ENCODE assay signal across 1 cellular context in the genomic region with DNA sequence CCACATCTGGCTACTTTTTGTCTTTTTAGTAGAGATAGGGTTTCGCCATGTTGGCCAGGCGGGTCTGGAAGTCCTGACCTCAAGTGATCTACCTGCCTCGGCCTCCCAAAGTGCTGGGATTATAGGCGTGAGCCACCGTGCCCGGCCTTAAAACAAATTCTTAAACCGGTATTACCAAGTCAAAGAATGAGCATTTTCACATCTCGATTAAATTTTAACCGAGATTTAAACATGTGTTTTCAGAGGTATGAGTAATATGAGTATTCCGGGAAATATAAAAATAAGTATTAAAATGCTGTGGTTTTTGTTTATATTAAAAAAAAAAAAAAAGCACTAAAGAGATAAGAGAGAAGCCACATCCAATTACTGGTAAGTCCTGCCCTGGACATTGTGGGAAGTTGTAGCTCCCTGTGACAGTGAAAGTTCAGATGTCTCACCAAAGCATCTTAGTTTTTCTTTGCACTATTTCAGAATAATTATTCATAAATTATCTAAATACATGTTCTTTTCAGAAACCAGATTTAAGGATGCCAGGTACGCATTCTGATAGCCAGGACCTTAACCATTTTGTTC.
TF ChIP-seq lines count a peak whose summit lies in the region.

No MANE protein-coding gene starts in this region.

TF ChIP-seq in IMR-90, 13 proteins besides CTCF, POLR2A, EP300 and RAD21:
- TF ChIP-seq FOS (IDR thresholded peaks at IDR 0.05; ENCODE audit: low read depth, low read length) (no peak), BHLHE40 (IDR thresholded peaks at IDR 0.05; ENCODE audit: low read depth, low read length) (no peak), NFE2L2 (IDR thresholded peaks at IDR 0.05; ENCODE audit: low read depth, low read length) (no peak), SMC3 (IDR thresholded peaks at IDR 0.05; ENCODE audit: low read depth, low read length) (no peak), ELK1 (IDR thresholded peaks at IDR 0.05; ENCODE audit: borderline replicate concordance, low read depth, low read length) (no peak), MAFK (IDR thresholded peaks at IDR 0.05; ENCODE audit: low read depth, low read length) (no peak), CHD1 (IDR thresholded peaks at IDR 0.05; ENCODE audit: low read depth, low read length) (no peak), RFX5 (IDR thresholded peaks at IDR 0.05; ENCODE audit: low read depth, low read length) (no peak), MXI1 (IDR thresholded peaks at IDR 0.05; ENCODE audit: borderline replicate concordance, low read depth, low read length) (no peak), CEBPB (IDR thresholded peaks at IDR 0.05; ENCODE audit: low read depth, low read length) (no peak), MAZ (IDR thresholded peaks at IDR 0.05; ENCODE audit: borderline replicate concordance, low read depth, low read length) (no peak)
- TF ChIP-seq, protein P1, sequence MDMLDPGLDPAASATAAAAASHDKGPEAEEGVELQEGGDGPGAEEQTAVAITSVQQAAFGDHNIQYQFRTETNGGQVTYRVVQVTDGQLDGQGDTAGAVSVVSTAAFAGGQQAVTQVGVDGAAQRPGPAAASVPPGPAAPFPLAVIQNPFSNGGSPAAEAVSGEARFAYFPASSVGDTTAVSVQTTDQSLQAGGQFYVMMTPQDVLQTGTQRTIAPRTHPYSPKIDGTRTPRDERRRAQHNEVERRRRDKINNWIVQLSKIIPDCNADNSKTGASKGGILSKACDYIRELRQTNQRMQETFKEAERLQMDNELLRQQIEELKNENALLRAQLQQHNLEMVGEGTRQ (IDR thresholded peaks at IDR 0.05; ENCODE audit: low read depth, low read length) = no peak
TF ChIP-seq in IMR-90: peak in this region for 0.
